In genomic region chr19:42268704-42269517, GRCh38 we compare ENCODE assay signal across 8 cellular contexts. TPM values are rescaled to one million over a fixed set of nuclear protein-coding genes. Genes with fewer than 3 reads are reported as not detected.
A peak's percentile ranks its signal among the peaks of the same experiment; 100 is the strongest.
DNase-seq lines count a peak whose midpoint lies in the region; ATAC-seq and TF ChIP-seq lines count a peak whose summit lies in the region.

Gene CIC (plus strand): TSS chr19:42269252. CDS start chr19:42271784, 2,532 bp downstream.

- peak; percentile 76 for ATAC-seq in HG02798 (IDR thresholded peaks at IDR 0.05; ENCODE audit: poor library complexity, unreplicated experiment)

- WGBS in testis, 2 donors, result 1% methylated on average over 45 to 53 of the region's 53 CpGs

- peaks cover 8% of the 10 kb centered on the region for H4K20me1 ChIP-seq in osteoblast (ENCODE audit: insufficient read depth, low read length)

- H3K9me3 ChIP-seq in osteoblast (ENCODE audit: low read depth, low read length) (no peaks in the 10 kb centered on the region), testis (no peaks in the 10 kb centered on the region)

- no peak for TF ChIP-seq POLR2A in testis (IDR thresholded peaks at IDR 0.05)

- intact Hi-C loops in testis (cut with DNase I; ENCODE audit: low total_unique reads), result no loop called here

- no peaks in the 10 kb centered on the region for H3K36me3 Mint-ChIP-seq in glutamatergic neuron (ENCODE audit: unreplicated experiment)

- H3K79me2 ChIP-seq in osteoblast (ENCODE audit: insufficient read depth, low read length), result peaks cover 44% of the 10 kb centered on the region

- DNase-seq in GM10266 (ENCODE audit: extremely low spot score) (peak; percentile 97), NCI-H1417 treated with DMSO at 0.1 percent for 48 hours (lab: John Stamatoyannopoulos, UW) (peak; percentile 99), SW480 (ENCODE audit: low spot score) (peak; percentile 100), glutamatergic neuron (peak; percentile 99), osteoblast (ENCODE audit: insufficient read length, low spot score, missing footprints) (peak; percentile 99), testis (peak; percentile 100)
- peak; percentile 98 for DNase-seq in activated naive CD8-positive, alpha-beta T cell treated with anti-CD3 and anti-CD28 coated beads, Interleukin-2, amount 50 U/mL, for 16 hours (ENCODE audit: low read depth, low spot score)

- no peaks in the 10 kb centered on the region for H3K27me3 ChIP-seq in osteoblast (ENCODE audit: insufficient read depth, low read length)
- no peaks in the 10 kb centered on the region for H3K27me3 ChIP-seq in testis

- peak within 1 kb of the TSS; percentile 99 for H2AFZ ChIP-seq in osteoblast (ENCODE audit: low read length)

- H3K4me1 Mint-ChIP-seq in glutamatergic neuron (ENCODE audit: low read depth, unreplicated experiment), result peaks cover 17% of the 10 kb centered on the region

- no peak for TF ChIP-seq CTCF in GM10266 (IDR thresholded peaks at IDR 0.05; ENCODE audit: control insufficient read depth, insufficient read depth, low read depth, missing control alignments)
- TF ChIP-seq CTCF in glutamatergic neuron (IDR thresholded peaks at IDR 0.05; ENCODE audit: partially characterized antibody, unreplicated experiment), result no peak
- no peak for TF ChIP-seq CTCF in osteoblast (IDR thresholded peaks at IDR 0.05; ENCODE audit: extremely low read depth, low read depth, low read length)
- TF ChIP-seq CTCF in testis (IDR thresholded peaks at IDR 0.05), result no peak

- peaks cover 6% of the 10 kb centered on the region for H3K27me3 Mint-ChIP-seq in glutamatergic neuron (ENCODE audit: unreplicated experiment)

- peaks cover 2% of the 10 kb centered on the region for H3K9me3 Mint-ChIP-seq in glutamatergic neuron (ENCODE audit: unreplicated experiment)

- H3K27ac ChIP-seq in osteoblast (ENCODE audit: low read depth, low read length) (peak within 1 kb of the TSS; percentile 100), testis (peak within 1 kb of the TSS; percentile 98)

- H3K4me2 ChIP-seq in osteoblast (ENCODE audit: insufficient read depth, low read length), result peak within 1 kb of the TSS; percentile 100

- H3K4me1 ChIP-seq in osteoblast (ENCODE audit: insufficient read depth, low read length) (peaks cover 28% of the 10 kb centered on the region), testis (peaks cover 19% of the 10 kb centered on the region)

- peak within 1 kb of the TSS; percentile 97 for H3K4me3 Mint-ChIP-seq in glutamatergic neuron (ENCODE audit: unreplicated experiment)

- H3K4me3 ChIP-seq in osteoblast (ENCODE audit: insufficient read depth, low read length) (peak within 1 kb of the TSS; percentile 92), testis (peak within 1 kb of the TSS; percentile 68 to 84)

- H3K36me3 ChIP-seq in osteoblast (ENCODE audit: insufficient read depth, low read length) (peaks cover 14% of the 10 kb centered on the region), testis (ENCODE audit: low read depth, missing control alignments) (no peaks in the 10 kb centered on the region)

- H3K27ac Mint-ChIP-seq in glutamatergic neuron (ENCODE audit: unreplicated experiment), result peak within 1 kb of the TSS; percentile 93

RNA-seq across cellular contexts. Expression of gene CIC, which starts in this region (rescaled TPM):
- total RNA-seq in glutamatergic neuron (ENCODE audit: unreplicated experiment), result 150 TPM
- total RNA-seq in osteoblast, result 33.6 and 39.1 TPM in 2 replicates
- 100 to 1,000 TPM; 163 to 181 TPM for total RNA-seq in testis
- polyA plus RNA-seq in testis (ENCODE audit: insufficient read depth, low read depth, low replicate concordance), result 95.6 TPM

Comparison
In these comparisons a context has a peak if more than half of its experiments do, and no peak if none do; other contexts are left out.
1. Peak in every context shown above with its lines: DNase-seq, ATAC-seq, H3K4me3 ChIP-seq and H3K27ac ChIP-seq.